8 cellular contexts compared by ENCODE assay signal in genomic region chr1:30757196-30757949, GRCh38. TPM values are rescaled to one million over a fixed set of nuclear protein-coding genes. Genes with fewer than 3 reads are reported as not detected.
DNase-seq lines count a peak whose midpoint lies in the region; ATAC-seq and TF ChIP-seq lines count a peak whose summit lies in the region.

Gene LAPTM5, minus strand, starts transcription at chr1:30757774. Its CDS starts 29 bp downstream, at chr1:30757745.

- H3K27ac ChIP-seq in right lobe of liver, result peak within 1 kb of the TSS; percentile 58 to 88 (median 80)

- in situ Hi-C loops in astrocyte of the spinal cord (cut with HindIII; ENCODE audit: low sequenced_read_pairs), result no loop called here

- H3K9me3 ChIP-seq in right lobe of liver, result no peaks in the 10 kb centered on the region

- TF ChIP-seq CTCF in GM06990 (IDR thresholded peaks at IDR 0.05; ENCODE audit: insufficient read depth, low read length, poor library complexity, severe bottlenecking) (no peak), astrocyte of the spinal cord (IDR thresholded peaks at IDR 0.05; ENCODE audit: low read depth, low read length) (no peak), right lobe of liver (IDR thresholded peaks at IDR 0.05) (no peak)

- H3K27me3 ChIP-seq in GM06990 (replicated peaks; ENCODE audit: control insufficient read depth, insufficient read depth, low read length) (no peaks in the 10 kb centered on the region), right lobe of liver (no peaks in the 10 kb centered on the region)

- ATAC-seq in right lobe of liver (peak; percentile 63 to 73 (median 69)), HG03175 (IDR thresholded peaks at IDR 0.05; ENCODE audit: unreplicated experiment) (no peak), HG03442 (IDR thresholded peaks at IDR 0.05; ENCODE audit: unreplicated experiment) (no peak)

- WGBS in right lobe of liver (ENCODE audit: insufficient coverage, low coverage, low lambda C conversion rate, missing lambda C conversion rate), result 40% methylated on average over 1 of the region's 25 CpGs

- peak; percentile 69 for TF ChIP-seq POLR2A in right lobe of liver (IDR thresholded peaks at IDR 0.05)

- peaks cover 0 to 7% (median 0%) of the 10 kb centered on the region in 4 donors for H3K4me1 ChIP-seq in right lobe of liver

- H3K4me3 ChIP-seq in GM06990 (replicated peaks; ENCODE audit: low read depth, low read length) (peak within 1 kb of the TSS; percentile 99), astrocyte of the spinal cord (ENCODE audit: low read depth, low read length) (no peak within 1 kb of the TSS), right lobe of liver (peak within 1 kb of the TSS; percentile 33 to 46 (median 34))

- DNase-seq in GM06990 (ENCODE audit: extremely low read depth, insufficient read length) (peak; percentile 66), T follicular helper cell (ENCODE audit: low read depth) (peak; percentile 53), astrocyte of the spinal cord (ENCODE audit: low read depth, low spot score) (peak; percentile 23), right lobe of liver (peak; percentile 70 to 83 (median 78)), stromal cell of bone marrow (ENCODE audit: low read depth) (peak; percentile 70), putamen (ENCODE audit: low spot score) (no peak)

- H3K36me3 ChIP-seq in GM06990 (ENCODE audit: control insufficient read depth, insufficient read depth, low read length) (peaks cover 12% of the 10 kb centered on the region), right lobe of liver (no peaks in the 10 kb centered on the region)

- intact Hi-C loops in right lobe of liver (cut with DNase I), result no loop called here

RNA-seq across cellular contexts. Expression of gene LAPTM5, which starts in this region (rescaled TPM):
- total RNA-seq in right lobe of liver, result 10 to 100 TPM; 21.2 to 81.0 (median 29.8) TPM

Comparison
In these comparisons a context has a peak if more than half of its experiments do, and no peak if none do; other contexts are left out.
1. ATAC-seq: peak in right lobe of liver (4 of 4); none in HG03175 (single experiment) and HG03442 (single experiment).